2 cellular contexts compared by ENCODE assay signal in genomic region chr6:27836783-27837635, GRCh38.
TF ChIP-seq lines count a peak whose summit lies in the region.

No MANE protein-coding gene starts in this region.

TF ChIP-seq in A549, 52 proteins besides CTCF, POLR2A, EP300 and RAD21 (continued from another document and continues in another):
- TF ChIP-seq REST (IDR thresholded peaks at IDR 0.05) (peak; percentile 51), JUN (IDR thresholded peaks at IDR 0.05) (peak in 1 of 2 experiments; percentile 7; a peak in 2 of 5 replicates), HOXB13 (CRISPR knock-in tag; IDR thresholded peaks at IDR 0.05; ENCODE audit: low read depth) (no peak), SMC3 (IDR thresholded peaks at IDR 0.05) (no peak), PHF8 (IDR thresholded peaks at IDR 0.05; ENCODE audit: borderline replicate concordance, low read depth) (no peak), ZSCAN20 (CRISPR knock-in tag; IDR thresholded peaks at IDR 0.05) (no peak), HOXA7 (CRISPR knock-in tag; IDR thresholded peaks at IDR 0.05) (peak; percentile 86), ZC3H11A (IDR thresholded peaks at IDR 0.05) (no peak), NFE2L2 (conservative IDR thresholded peaks at IDR 0.05; ENCODE audit: low read length) (no peak), NPAS2 (CRISPR knock-in tag; IDR thresholded peaks at IDR 0.05; ENCODE audit: borderline replicate concordance) (no peak), RFX5 (IDR thresholded peaks at IDR 0.05) (no peak), GATA3 (IDR thresholded peaks at IDR 0.05; ENCODE audit: borderline replicate concordance) (no peak), HEYL (CRISPR knock-in tag; IDR thresholded peaks at IDR 0.05) (no peak), ATOH8 (CRISPR knock-in tag; IDR thresholded peaks at IDR 0.05; ENCODE audit: low read depth) (0 out of 2 replicates have a peak, but pooled peaks have one; percentile 21), SREBF2 (IDR thresholded peaks at IDR 0.05) (no peak), E2F6 (IDR thresholded peaks at IDR 0.05; ENCODE audit: borderline replicate concordance, low read depth) (0 out of 2 replicates have a peak, but pooled peaks have one; percentile 17), BCL3 (IDR thresholded peaks at IDR 0.05) (no peak), TFCP2L1 (CRISPR knock-in tag; IDR thresholded peaks at IDR 0.05) (peak; percentile 71), HOXB5 (CRISPR knock-in tag; IDR thresholded peaks at IDR 0.05) (no peak), CHD2 (IDR thresholded peaks at IDR 0.05; ENCODE audit: low read length, partially characterized antibody) (no peak), KDM5A (IDR thresholded peaks at IDR 0.05) (no peak), USF2 (IDR thresholded peaks at IDR 0.05) (no peak), CBX8 (IDR thresholded peaks at IDR 0.05) (no peak), BHLHE40 (IDR thresholded peaks at IDR 0.05; ENCODE audit: low read depth, low read length) (no peak), JUNB (IDR thresholded peaks at IDR 0.05) (no peak), EHF (CRISPR knock-in tag; IDR thresholded peaks at IDR 0.05) (no peak), ELK1 (IDR thresholded peaks at IDR 0.05; ENCODE audit: low read depth, low read length) (no peak), HES2 (IDR thresholded peaks at IDR 0.05) (no peak), MAFK (IDR thresholded peaks at IDR 0.05; ENCODE audit: partially characterized antibody) (no peak)

TF ChIP-seq in liver, 16 proteins besides CTCF, POLR2A, EP300 and RAD21 (continued from another document):
- peak; percentile 49 for TF ChIP-seq MAX (IDR thresholded peaks at IDR 0.05)
- no peak for TF ChIP-seq ZBTB33 (IDR thresholded peaks at IDR 0.05)
- TF ChIP-seq FOXA2 (IDR thresholded peaks at IDR 0.05): no peak
- TF ChIP-seq RXRA (IDR thresholded peaks at IDR 0.05): peak; percentile 37 to 38
- TF ChIP-seq NR2F2 (IDR thresholded peaks at IDR 0.05): no peak
- TF ChIP-seq FOXA1 (IDR thresholded peaks at IDR 0.05): no peak
- no peak for TF ChIP-seq TAF1 (conservative IDR thresholded peaks at IDR 0.05)
- peak in 1 of 2 donors; percentile 16 for TF ChIP-seq EGR1 (IDR thresholded peaks at IDR 0.05; ENCODE audit: low read depth in 2 of 2)
- peak; percentile 2 to 25 for TF ChIP-seq HNF4A (conservative IDR thresholded peaks at IDR 0.05)
